13 cellular contexts compared by ENCODE assay signal in the genomic region with DNA sequence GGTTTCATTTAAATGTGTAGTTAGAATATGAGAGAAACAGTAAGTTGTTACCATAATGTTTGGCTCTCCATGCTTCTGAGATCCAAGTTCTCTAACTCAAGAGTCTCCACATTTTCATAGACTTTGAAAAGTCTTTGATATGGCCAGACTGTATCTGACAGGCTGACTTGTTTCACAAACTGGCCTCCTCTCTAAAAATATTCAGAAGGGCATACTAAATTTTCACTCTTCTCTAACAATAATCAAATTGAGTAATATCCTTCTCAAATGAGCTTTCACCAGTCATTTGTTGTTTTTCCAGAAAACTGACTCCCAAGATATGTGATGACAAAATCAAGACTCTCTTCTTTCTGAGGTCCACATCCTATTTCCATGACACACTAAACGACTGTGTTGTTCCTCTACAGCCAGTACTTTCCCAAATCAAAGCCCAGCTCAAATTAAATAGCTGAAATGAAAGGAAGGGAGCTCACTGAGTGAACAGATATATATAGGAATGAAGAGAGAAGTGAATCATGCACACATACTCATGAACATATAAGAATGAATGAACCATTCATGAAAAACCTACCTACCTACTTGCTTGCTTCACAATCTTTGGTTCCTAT. TPM values are rescaled to one million over a fixed set of nuclear protein-coding genes. Genes with fewer than 3 reads are reported as not detected.
DNase-seq lines count a peak whose midpoint lies in the region; ATAC-seq and TF ChIP-seq lines count a peak whose summit lies in the region.
"Had no signal": no experiment of that assay in that cellular context is flagged by ENCODE, and none has a peak within 500 bp of the region (broad histone marks: within the 10 kb centered on the region; RNA-seq: fewer than 3 reads in every experiment).

No MANE protein-coding gene starts in this region.

- peak overlapping the region; percentile 83 for H3K27ac Mint-ChIP-seq in activated CD4-positive, alpha-beta T cell treated with anti-CD3 and anti-CD28 coated beads, Interleukin-2, amount 10 ng/mL, durations not matched to agents 24 days and 14 days
- peak overlapping the region; percentile 94 for H3K27ac Mint-ChIP-seq in central memory CD8-positive, alpha-beta T cell (ENCODE audit: low read depth)
- H3K27ac Mint-ChIP-seq: endodermal cell had no signal

- in situ Hi-C loops in gastrocnemius medialis (cut with MboI; ENCODE audit: low sequenced_read_pairs in 4 of 4): loop anchor here in 1 of 4 donors (25.0 kb wide), 1 partner anchor 93 kb away; no protein-coding TSS in a partner anchor

- no peaks in the 10 kb centered on the region for H3K36me3 ChIP-seq in Loucy (ENCODE audit: insufficient read depth, low read length)
- no peaks in the 10 kb centered on the region for H3K36me3 ChIP-seq in gastrocnemius medialis
- H3K36me3 ChIP-seq in esophagus muscularis mucosa: no peaks in the 10 kb centered on the region
- H3K36me3 ChIP-seq: right atrium auricular region had no signal

- H3K27ac ChIP-seq in gastrocnemius medialis: peak overlapping the region; percentile 2 to 29 (median 21)
- H3K27ac ChIP-seq in esophagus muscularis mucosa (replicated peaks in 1 of 4): no peak overlapping the region
- H3K27ac ChIP-seq: right atrium auricular region had no signal

- peaks cover 69% of the 10 kb centered on the region for H3K4me1 Mint-ChIP-seq in activated CD4-positive, alpha-beta T cell treated with anti-CD3 and anti-CD28 coated beads, Interleukin-2, amount 10 ng/mL, durations not matched to agents 24 days and 14 days
- peaks cover 75% of the 10 kb centered on the region for H3K4me1 Mint-ChIP-seq in central memory CD8-positive, alpha-beta T cell

- peak overlapping the region; percentile 78 for H3K9ac ChIP-seq in Loucy (ENCODE audit: low read depth, low read length, poor library complexity, severe bottlenecking)

- no peaks in the 10 kb centered on the region for H3K27me3 Mint-ChIP-seq in activated CD4-positive, alpha-beta T cell treated with anti-CD3 and anti-CD28 coated beads, Interleukin-2, amount 10 ng/mL, durations not matched to agents 24 days and 14 days
- H3K27me3 Mint-ChIP-seq in central memory CD8-positive, alpha-beta T cell: no peaks in the 10 kb centered on the region

- H3K9me2 ChIP-seq in Loucy (replicated peaks; ENCODE audit: low read depth, low read length): no peaks in the 10 kb centered on the region

- H3K36me3 Mint-ChIP-seq in activated CD4-positive, alpha-beta T cell treated with anti-CD3 and anti-CD28 coated beads, Interleukin-2, amount 10 ng/mL, durations not matched to agents 24 days and 14 days (ENCODE audit: low read depth): peaks cover 20% of the 10 kb centered on the region
- H3K36me3 Mint-ChIP-seq in central memory CD8-positive, alpha-beta T cell (ENCODE audit: insufficient read depth): peaks cover 23% of the 10 kb centered on the region

- 78% methylated on average over 1 of the region's 1 CpG for WGBS in esophagus muscularis mucosa

- H3K4me3 ChIP-seq in Loucy (ENCODE audit: low read length, poor library complexity, severe bottlenecking) (peak overlapping the region; percentile 76), gastrocnemius medialis (no peak overlapping the region), esophagus muscularis mucosa (no peak overlapping the region)
- H3K4me3 ChIP-seq: right atrium auricular region had no signal

- ATAC-seq in central memory CD8-positive, alpha-beta T cell (replicated peaks; ENCODE audit: extremely low read depth, poor library complexity, severe bottlenecking): no peak
- no peak for ATAC-seq in gastrocnemius medialis

- peak overlapping the region; percentile 59 for H3K4me3 Mint-ChIP-seq in activated CD4-positive, alpha-beta T cell treated with anti-CD3 and anti-CD28 coated beads, Interleukin-2, amount 10 ng/mL, durations not matched to agents 24 days and 14 days
- peak overlapping the region; percentile 52 for H3K4me3 Mint-ChIP-seq in central memory CD8-positive, alpha-beta T cell
- H3K4me3 Mint-ChIP-seq: endodermal cell had no signal

- DNase-seq in activated CD4-positive, alpha-beta T cell treated with anti-CD3 and anti-CD28 coated beads, Interleukin-2, amount 10 ng/mL, durations not matched to agents 24 days and 14 days: no peak
- no peak for DNase-seq in activated CD4-positive, alpha-beta T cell treated with anti-CD3 and anti-CD28 coated beads, Interleukin-2, amount 50 U/mL, for 4 hours
- no peak for DNase-seq in central memory CD8-positive, alpha-beta T cell (ENCODE audit: low spot score in 2 of 2)
- DNase-seq in gastrocnemius medialis (no peak), esophagus muscularis mucosa (ENCODE audit: extremely low spot score) (no peak), NK-92 (lab: John Stamatoyannopoulos, UW; ENCODE audit: unreplicated experiment) (no peak), NCI-H526 (lab: John Stamatoyannopoulos, UW) (no peak)
- DNase-seq: ACHN; activated CD4-positive, CD25-positive, alpha-beta regulatory T cell treated with anti-CD3 and anti-CD28 coated beads, Interleukin-2, amount 50 U/mL, for 72 hours; endodermal cell; NCI-H446 treated with DMSO at 0.1 percent for 48 hours had no signal

- H3K4me1 ChIP-seq in Loucy (ENCODE audit: insufficient read depth, low read length, poor library complexity, severe bottlenecking): peaks cover 83% of the 10 kb centered on the region
- peaks cover 72 to 80% of the 10 kb centered on the region in 2 donors for H3K4me1 ChIP-seq in gastrocnemius medialis
- peaks cover 31 to 53% (median 40%) of the 10 kb centered on the region in 4 donors for H3K4me1 ChIP-seq in esophagus muscularis mucosa

- no peak overlapping the region for H2AFZ ChIP-seq in Loucy (ENCODE audit: low read length)

- H3K9me3 ChIP-seq in Loucy (ENCODE audit: insufficient read depth, low read depth, low read length) (no peaks in the 10 kb centered on the region), gastrocnemius medialis (no peaks in the 10 kb centered on the region), esophagus muscularis mucosa (no peaks in the 10 kb centered on the region)
- H3K9me3 ChIP-seq: right atrium auricular region had no signal

- peaks cover 28% of the 10 kb centered on the region for H4K20me1 ChIP-seq in Loucy (ENCODE audit: insufficient read depth, low read length, poor library complexity, severe bottlenecking)

- intact Hi-C loops in activated CD4-positive, alpha-beta T cell treated with anti-CD3 and anti-CD28 coated beads, Interleukin-2, amount 10 ng/mL, durations not matched to agents 24 days and 14 days (cut with micrococcal nuclease): no loop called here
- intact Hi-C loops in gastrocnemius medialis (cut with DNase I; ENCODE audit: low total_unique reads) (loop anchor here (5.0 kb wide), 1 partner anchor 43 kb away; no protein-coding TSS in a partner anchor), esophagus muscularis mucosa (cut with DNase I) (no loop called here)

- H3K9me3 Mint-ChIP-seq in activated CD4-positive, alpha-beta T cell treated with anti-CD3 and anti-CD28 coated beads, Interleukin-2, amount 10 ng/mL, durations not matched to agents 24 days and 14 days: no peaks in the 10 kb centered on the region
- H3K9me3 Mint-ChIP-seq in central memory CD8-positive, alpha-beta T cell: no peaks in the 10 kb centered on the region
- H3K9me3 Mint-ChIP-seq: endodermal cell had no signal

- H3K27me3 ChIP-seq in Loucy (ENCODE audit: insufficient read depth, low read length, poor library complexity, severe bottlenecking) (no peaks in the 10 kb centered on the region), gastrocnemius medialis (no peaks in the 10 kb centered on the region), esophagus muscularis mucosa (no peaks in the 10 kb centered on the region)
- H3K27me3 ChIP-seq: right atrium auricular region had no signal

- no peak for TF ChIP-seq CTCF in Loucy (conservative IDR thresholded peaks at IDR 0.05; ENCODE audit: low read length)
- TF ChIP-seq CTCF in gastrocnemius medialis (IDR thresholded peaks at IDR 0.05 in 4 of 5, conservative IDR thresholded peaks at IDR 0.05 in 1 of 5): no peak
- TF ChIP-seq CTCF in esophagus muscularis mucosa (IDR thresholded peaks at IDR 0.05): no peak

- no peak for TF ChIP-seq POLR2A in gastrocnemius medialis (IDR thresholded peaks at IDR 0.05)
- no peak for TF ChIP-seq POLR2A in esophagus muscularis mucosa (IDR thresholded peaks at IDR 0.05; ENCODE audit: low read depth)

- no peak for TF ChIP-seq EP300 in esophagus muscularis mucosa (IDR thresholded peaks at IDR 0.05)

- peaks cover 95% of the 10 kb centered on the region for H3K79me2 ChIP-seq in Loucy (ENCODE audit: insufficient read depth, low read length)

- H3F3A ChIP-seq in Loucy (ENCODE audit: low read depth): no peaks in the 10 kb centered on the region

- peak overlapping the region; percentile 91 for H3K4me2 ChIP-seq in Loucy (ENCODE audit: low read depth, low read length, poor library complexity, severe bottlenecking)

RNA-seq across cellular contexts. Expression of gene HIVEP2, which starts 15.1 kb away (rescaled TPM):
- total RNA-seq in activated CD4-positive, alpha-beta T cell treated with anti-CD3 and anti-CD28 coated beads, Interleukin-2, amount 10 ng/mL, durations not matched to agents 24 days and 14 days: 27.1 and 28.0 TPM in 2 replicates
- total RNA-seq in gastrocnemius medialis (10 to 100 TPM; 15.9 to 29.4 (median 25.3) TPM), esophagus muscularis mucosa (10 to 100 TPM; 20.3 to 29.3 (median 22.1) TPM)

Comparison
In these comparisons a context has a peak if more than half of its experiments do, and no peak if none do; other contexts are left out.
1. H3K27ac ChIP-seq: peak in gastrocnemius medialis (4 of 4); none in esophagus muscularis mucosa (0 of 4).